1 cellular context compared by ENCODE assay signal in genomic region chr12:88141774-88142609, GRCh38.
TF ChIP-seq lines count a peak whose summit lies in the region.

TSS of gene CEP290 (minus strand) at chr12:88142088. CDS start at chr12:88141307, 781 bp downstream.
TSS of gene TMTC3 (plus strand) at chr12:88142307. CDS start at chr12:88148316, 6,009 bp downstream.

TF ChIP-seq in HEK293, 187 proteins besides CTCF, POLR2A, EP300 and RAD21 (continued from another document and continues in another):
- TF ChIP-seq PATZ1 (tag by site-specific recombination; IDR thresholded peaks at IDR 0.05) (peak; percentile 37; the same call in 1 of the 2 replicates), ZEB2 (tag by site-specific recombination; IDR thresholded peaks at IDR 0.05) (peak; percentile 89; the same call in 1 of the 2 replicates), ZNF580 (tag by site-specific recombination; IDR thresholded peaks at IDR 0.05) (peak; percentile 29; the same call in 1 of the 2 replicates), ZNF791 (tag by site-specific recombination; IDR thresholded peaks at IDR 0.05) (no peak), SP2 (tag by site-specific recombination; IDR thresholded peaks at IDR 0.05) (peak; percentile 83), ZNF184 (tag by site-specific recombination; IDR thresholded peaks at IDR 0.05) (no peak), ZSCAN4 (tag by site-specific recombination; IDR thresholded peaks at IDR 0.05) (no peak; the same call in 1 of the 2 replicates), ZNF121 (tag by site-specific recombination; IDR thresholded peaks at IDR 0.05) (peak; percentile 99), ZNF24 (tag by site-specific recombination; IDR thresholded peaks at IDR 0.05) (0 out of 2 replicates have a peak, but pooled peaks have one; percentile 15), ZBTB48 (tag by site-specific recombination; IDR thresholded peaks at IDR 0.05) (peak; percentile 94), AEBP2 (tag by site-specific recombination; IDR thresholded peaks at IDR 0.05; ENCODE audit: borderline replicate concordance) (no peak), ZNF394 (tag by site-specific recombination; IDR thresholded peaks at IDR 0.05; ENCODE audit: borderline replicate concordance) (peak; percentile 68; the same call in 1 of the 2 replicates), REPIN1 (tag by site-specific recombination; IDR thresholded peaks at IDR 0.05; ENCODE audit: low read depth) (no peak), ZNF155 (tag by site-specific recombination; IDR thresholded peaks at IDR 0.05) (no peak), ZNF146 (tag by site-specific recombination; IDR thresholded peaks at IDR 0.05) (peak; percentile 48), ZNF660 (tag by site-specific recombination; IDR thresholded peaks at IDR 0.05) (peak; percentile 72; the same call in 1 of the 2 replicates), SP7 (tag by site-specific recombination; IDR thresholded peaks at IDR 0.05) (peak; percentile 25; the same call in 1 of the 2 replicates), ZBTB11 (tag by site-specific recombination; conservative IDR thresholded peaks at IDR 0.05; ENCODE audit: low read depth) (peak; percentile 89), INSM2 (tag by site-specific recombination; IDR thresholded peaks at IDR 0.05) (peak; percentile 10; the same call in 1 of the 2 replicates), ZNF561 (tag by site-specific recombination; IDR thresholded peaks at IDR 0.05; ENCODE audit: borderline replicate concordance) (peak; percentile 26), KLF17 (tag by site-specific recombination; IDR thresholded peaks at IDR 0.05) (0 out of 2 replicates have a peak, but pooled peaks have one; percentile 58), HIC1 (tag by site-specific recombination; IDR thresholded peaks at IDR 0.05) (0 out of 2 replicates have a peak, but pooled peaks have one; percentile 10), ZNF677 (tag by site-specific recombination; IDR thresholded peaks at IDR 0.05) (no peak), ZNF76 (tag by site-specific recombination; IDR thresholded peaks at IDR 0.05; ENCODE audit: borderline replicate concordance, low read depth) (peak; percentile 99), TRIM28 (IDR thresholded peaks at IDR 0.05; ENCODE audit: borderline replicate concordance, low read length) (0 out of 2 replicates have a peak, but pooled peaks have one; percentile 31), PRDM10 (tag by site-specific recombination; IDR thresholded peaks at IDR 0.05) (peak; percentile 65), GLIS1 (tag by site-specific recombination; IDR thresholded peaks at IDR 0.05) (peak; percentile 22; the same call in 1 of the 2 replicates), MZF1 (tag by site-specific recombination; IDR thresholded peaks at IDR 0.05; ENCODE audit: borderline replicate concordance) (no peak; the same call in 1 of the 2 replicates), GLIS2 (tag by site-specific recombination; IDR thresholded peaks at IDR 0.05) (no peak), ZBTB8A (tag by site-specific recombination; IDR thresholded peaks at IDR 0.05) (peak; percentile 40; the same call in 1 of the 2 replicates), ZNF18 (tag by site-specific recombination; IDR thresholded peaks at IDR 0.05) (peak; percentile 83), ZXDB (tag by site-specific recombination; IDR thresholded peaks at IDR 0.05) (peak; percentile 86), ZNF639 (tag by site-specific recombination; IDR thresholded peaks at IDR 0.05) (peak; percentile 68; the same call in 1 of the 2 replicates), ZSCAN30 (tag by site-specific recombination; IDR thresholded peaks at IDR 0.05) (peak; percentile 76; the same call in 1 of the 2 replicates), ZBTB20 (tag by site-specific recombination; IDR thresholded peaks at IDR 0.05) (peak; percentile 93), KLF8 (tag by site-specific recombination; IDR thresholded peaks at IDR 0.05) (peak; percentile 68)
